Comparison of ENCODE assay signal across 8 cellular contexts in genomic region chr15:34584321-34584668, GRCh38. TPM values are rescaled to one million over a fixed set of nuclear protein-coding genes. Genes with fewer than 3 reads are reported as not detected.
DNase-seq lines count a peak whose midpoint lies in the region; ATAC-seq and TF ChIP-seq lines count a peak whose summit lies in the region.

No MANE protein-coding gene starts in this region.

- 0 out of 2 replicates have a peak, but pooled peaks cover 5% of the 10 kb centered on the region for H4K20me1 ChIP-seq in SK-N-SH (ENCODE audit: insufficient read depth)

- H3K4me3 ChIP-seq in SK-N-SH (ENCODE audit: low read depth in 2 of 2, low read length in 1 of 2) (peak overlapping the region; percentile 82 to 88), iPS-18c (ENCODE audit: insufficient read depth, low read depth, low read length) (peak overlapping the region; percentile 79)

- peak overlapping the region; percentile 78 for H3K4me3 Mint-ChIP-seq in WTC11
- H3K4me3 Mint-ChIP-seq in stimulated activated naive CD8-positive, alpha-beta T cell treated with anti-CD3 and anti-CD28 coated beads, Interleukin-15, amount 100 ng/mL, for 72 hours, result peak overlapping the region; percentile 89 to 94

- peak overlapping the region; percentile 95 for H3K4me2 ChIP-seq in SK-N-SH

- peaks cover 0 to 21% of the 10 kb centered on the region in 2 experiments; a peak in 1 of 4 replicates for H3K4me1 ChIP-seq in SK-N-SH (ENCODE audit: control insufficient read depth in 1 of 2, insufficient read depth in 2 of 2, low read depth in 1 of 2, low read length in 1 of 2)

- no peak overlapping the region for H3K27ac Mint-ChIP-seq in WTC11
- peak overlapping the region; percentile 78 to 90 for H3K27ac Mint-ChIP-seq in stimulated activated naive CD8-positive, alpha-beta T cell treated with anti-CD3 and anti-CD28 coated beads, Interleukin-15, amount 100 ng/mL, for 72 hours

- no peaks in the 10 kb centered on the region for H3K36me3 Mint-ChIP-seq in WTC11

- POLR2A ChIA-PET in SK-N-SH (lab: Yijun Ruan, JAX) (interaction anchor here (0.5 to 1.6 kb wide), 2 partner anchors 217 to 359 kb away, joined by 3 read pairs; partner anchors contain the start of gene LPCAT4), WTC11 (lab: Charles Lee) (no interaction called here)

- H3K27me3 ChIP-seq in SK-N-SH (ENCODE audit: insufficient read depth), result no peaks in the 10 kb centered on the region

- CTCF ChIA-PET in SK-N-SH (lab: Yijun Ruan, JAX), result interaction anchor here (0.9 to 2.1 kb wide), 2 partner anchors 217 to 518 kb away, joined by 3 to 7 read pairs; partner anchors contain the start of gene LPCAT4
- CTCF ChIA-PET in WTC11 (lab: Charles Lee), result interaction anchor here (1.2 to 2.1 kb wide), 3 partner anchors 218 to 475 kb away, joined by 3 to 13 read pairs (median 8); partner anchors contain the start of gene LPCAT4

- peaks cover 19% of the 10 kb centered on the region for H3K27me3 Mint-ChIP-seq in WTC11 (ENCODE audit: low read depth)
- peaks cover 14% of the 10 kb centered on the region for H3K27me3 Mint-ChIP-seq in stimulated activated naive CD8-positive, alpha-beta T cell treated with anti-CD3 and anti-CD28 coated beads, Interleukin-15, amount 100 ng/mL, for 72 hours

- DNase-seq in SK-N-SH (no peak), WTC11 (ENCODE audit: low spot score) (no peak), iPS-NIHi11 (ENCODE audit: low spot score) (no peak), DMS 273 treated with DMSO at 0.1 percent for 48 hours (lab: John Stamatoyannopoulos, UW) (no peak)
- no peak for DNase-seq in stimulated activated naive CD8-positive, alpha-beta T cell treated with anti-CD3 and anti-CD28 coated beads, Interleukin-15, amount 100 ng/mL, for 72 hours

- H3K36me3 ChIP-seq in SK-N-SH (replicated peaks in 1 of 2; ENCODE audit: control insufficient read depth in 1 of 2, insufficient read depth in 2 of 2, low read length in 1 of 2), result no peaks in the 10 kb centered on the region

- 89% methylated on average over 13 of the region's 13 CpGs for WGBS in SK-N-SH (ENCODE audit: low lambda C conversion rate)

- TF ChIP-seq CTCF in SK-N-SH (IDR thresholded peaks at IDR 0.05) (no peak), WTC11 (IDR thresholded peaks at IDR 0.05) (no peak)

- no peak for TF ChIP-seq RAD21 in SK-N-SH (IDR thresholded peaks at IDR 0.05; ENCODE audit: low read length)

- peaks cover 35% of the 10 kb centered on the region for H3K4me1 Mint-ChIP-seq in WTC11
- H3K4me1 Mint-ChIP-seq in stimulated activated naive CD8-positive, alpha-beta T cell treated with anti-CD3 and anti-CD28 coated beads, Interleukin-15, amount 100 ng/mL, for 72 hours, result peaks cover 50% of the 10 kb centered on the region

- ATAC-seq in SK-N-SH treated with all-trans-retinoic acid at 6 μM for 48 hours (no peak), WTC11 (no peak), GM21423 (IDR thresholded peaks at IDR 0.05; ENCODE audit: unreplicated experiment) (no peak)
- ATAC-seq in stimulated activated naive CD8-positive, alpha-beta T cell treated with anti-CD3 and anti-CD28 coated beads, Interleukin-15, amount 100 ng/mL, for 72 hours, result no peak

- H3F3A ChIP-seq in SK-N-SH (replicated peaks; ENCODE audit: insufficient read depth), result peaks cover 15% of the 10 kb centered on the region

- H3K27ac ChIP-seq in SK-N-SH (ENCODE audit: low read depth in 2 of 2, low read length in 1 of 2), result no peak overlapping the region

- H3K9me2 ChIP-seq in SK-N-SH, result no peaks in the 10 kb centered on the region

- peaks cover 21% of the 10 kb centered on the region for H3K79me2 ChIP-seq in SK-N-SH (ENCODE audit: insufficient read depth)

- H3K9ac ChIP-seq in SK-N-SH, result peak overlapping the region; percentile 76

- H3K9me3 Mint-ChIP-seq in WTC11, result no peaks in the 10 kb centered on the region
- no peaks in the 10 kb centered on the region for H3K9me3 Mint-ChIP-seq in stimulated activated naive CD8-positive, alpha-beta T cell treated with anti-CD3 and anti-CD28 coated beads, Interleukin-15, amount 100 ng/mL, for 72 hours

- H3K9me3 ChIP-seq in SK-N-SH (no peaks in the 10 kb centered on the region), iPS-18c (ENCODE audit: control insufficient read depth, insufficient read depth, low read length) (no peaks in the 10 kb centered on the region)

- peak overlapping the region; percentile 88; the same call in 1 of the 2 replicates for H2AFZ ChIP-seq in SK-N-SH (ENCODE audit: low read depth)

- TF ChIP-seq EP300 in SK-N-SH (IDR thresholded peaks at IDR 0.05; ENCODE audit: borderline replicate concordance in 1 of 2, low read depth in 1 of 2, low read length in 1 of 2), result no peak

TF ChIP-seq in SK-N-SH, 30 proteins besides CTCF, POLR2A, EP300 and RAD21 (continues in another document):
- no peak for TF ChIP-seq USF2 (IDR thresholded peaks at IDR 0.05; ENCODE audit: borderline replicate concordance, low read depth, low read length)
- TF ChIP-seq FOXM1 (IDR thresholded peaks at IDR 0.05; ENCODE audit: low read depth), result no peak
- no peak for TF ChIP-seq TAF1 (IDR thresholded peaks at IDR 0.05; ENCODE audit: borderline replicate concordance, low read depth, low read length)
- no peak for TF ChIP-seq NFIC (IDR thresholded peaks at IDR 0.05; ENCODE audit: borderline replicate concordance)
- TF ChIP-seq FOXJ3 (CRISPR knock-in tag; IDR thresholded peaks at IDR 0.05), result no peak
- no peak for TF ChIP-seq NRF1 (IDR thresholded peaks at IDR 0.05; ENCODE audit: low read depth, low read length)
- TF ChIP-seq RCOR1 (IDR thresholded peaks at IDR 0.05; ENCODE audit: low read length), result no peak
- no peak for TF ChIP-seq RXRA (IDR thresholded peaks at IDR 0.05; ENCODE audit: borderline replicate concordance, low read depth)
- TF ChIP-seq TCF12 (IDR thresholded peaks at IDR 0.05), result no peak
- TF ChIP-seq JUND (IDR thresholded peaks at IDR 0.05), result no peak
- TF ChIP-seq RFX5 (IDR thresholded peaks at IDR 0.05; ENCODE audit: low read length), result no peak
- no peak for TF ChIP-seq GATA2 (CRISPR knock-in tag; IDR thresholded peaks at IDR 0.05)

TF ChIP-seq in SK-N-SH treated with all-trans-retinoic acid at 6 μM for 48 hours, 23 proteins besides CTCF, POLR2A, EP300 and RAD21 (continues in another document):
- TF ChIP-seq TCF4 (CRISPR knock-in tag; IDR thresholded peaks at IDR 0.05; ENCODE audit: borderline replicate concordance), result no peak
- TF ChIP-seq PATZ1 (CRISPR knock-in tag; IDR thresholded peaks at IDR 0.05; ENCODE audit: borderline replicate concordance), result no peak
- no peak for TF ChIP-seq ARNTL (CRISPR knock-in tag; IDR thresholded peaks at IDR 0.05; ENCODE audit: borderline replicate concordance, low read depth)
- TF ChIP-seq ZNF8 (CRISPR knock-in tag; IDR thresholded peaks at IDR 0.05), result no peak
- no peak for TF ChIP-seq ESRRG (CRISPR knock-in tag; IDR thresholded peaks at IDR 0.05)

TF ChIP-seq in WTC11, 78 proteins besides CTCF, POLR2A, EP300 and RAD21 (continues in another document):
- no peak for TF ChIP-seq PRDM15 (CRISPR knock-in tag; IDR thresholded peaks at IDR 0.05)
- TF ChIP-seq ZNF219 (CRISPR knock-in tag; IDR thresholded peaks at IDR 0.05; ENCODE audit: borderline replicate concordance), result no peak
- TF ChIP-seq ZNF281 (CRISPR knock-in tag; IDR thresholded peaks at IDR 0.05), result no peak
- no peak for TF ChIP-seq JAZF1 (CRISPR knock-in tag; IDR thresholded peaks at IDR 0.05)
- TF ChIP-seq ZNF232 (CRISPR knock-in tag; IDR thresholded peaks at IDR 0.05), result no peak
- TF ChIP-seq RORB (CRISPR knock-in tag; IDR thresholded peaks at IDR 0.05), result no peak

RNA-seq across cellular contexts. Expression of gene GOLGA8B, which starts 0.8 kb away (rescaled TPM):
- polyA plus RNA-seq in SK-N-SH (2012; rRNA removed), result 96.6 and 154 TPM in 2 replicates
- polyA plus RNA-seq in SK-N-SH (2012; cell fraction: cytosol; rRNA removed), result 11.7 and 13.9 TPM in 2 replicates
- 1,292 and 1,384 TPM in 2 replicates for polyA plus RNA-seq in SK-N-SH (2012; cell fraction: nucleus; rRNA removed)
- 29.0 to 40.1 TPM (median 38.3 TPM) in 3 replicates for total RNA-seq in WTC11 (2021)
